ENCODE assay signal across 17 cellular contexts in the genomic region with DNA sequence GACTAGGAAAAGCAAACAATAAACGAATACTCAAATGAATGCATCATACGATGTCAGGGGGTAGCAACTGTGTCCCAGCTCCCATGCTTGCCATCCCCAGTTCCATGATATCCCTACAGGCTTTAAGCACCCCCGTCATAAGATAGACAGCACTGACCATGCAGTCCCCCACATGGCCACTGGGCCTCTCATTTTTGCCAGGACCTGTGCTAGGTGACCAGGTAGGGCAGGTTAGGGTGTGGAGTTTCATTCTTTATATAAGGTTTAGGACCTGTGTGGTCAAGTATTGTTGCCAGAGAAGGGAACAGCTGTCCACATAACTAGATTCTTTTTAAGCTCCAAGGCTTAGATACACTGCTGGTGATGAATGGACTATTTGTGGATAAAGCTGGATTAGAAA. TPM values are rescaled to one million over a fixed set of nuclear protein-coding genes. Genes with fewer than 3 reads are reported as not detected.
DNase-seq lines count a peak whose midpoint lies in the region; ATAC-seq and TF ChIP-seq lines count a peak whose summit lies in the region.
"Had no signal": no experiment of that assay in that cellular context is flagged by ENCODE, and none has a peak within 500 bp of the region (broad histone marks: within the 10 kb centered on the region; RNA-seq: fewer than 3 reads in every experiment).

No MANE protein-coding gene starts in this region.

- CTCF ChIA-PET in mammary epithelial cell (lab: Charles Lee; ENCODE audit: low non-redundant PET): no interaction called here

- no peak overlapping the region for H3K4me2 ChIP-seq in DND-41 (ENCODE audit: insufficient read depth, low read length)
- H3K4me2 ChIP-seq in mammary epithelial cell (ENCODE audit: insufficient read depth, low read depth, low read length): no peak overlapping the region

- in situ Hi-C loops in mammary epithelial cell (cut with MboI; ENCODE audit: low sequenced_read_pairs in 2 of 2): no loop called here

- H3K9me3 ChIP-seq in DND-41 (ENCODE audit: insufficient read depth, low read length, severe bottlenecking) (no peaks in the 10 kb centered on the region), mammary epithelial cell (replicated peaks; ENCODE audit: insufficient read depth, low read length) (no peaks in the 10 kb centered on the region)
- H3K9me3 ChIP-seq: Caco-2, esophagus squamous epithelium had no signal

- H4K20me1 ChIP-seq in DND-41 (ENCODE audit: insufficient read depth, low read length): no peaks in the 10 kb centered on the region
- no peaks in the 10 kb centered on the region for H4K20me1 ChIP-seq in mammary epithelial cell (ENCODE audit: insufficient read depth, low read length)

- intact Hi-C loops in mammary epithelial cell (cut with micrococcal nuclease): no loop called here

- TF ChIP-seq CTCF in DND-41 (IDR thresholded peaks at IDR 0.05; ENCODE audit: borderline replicate concordance, extremely low read depth, low read length, poor library complexity, severe bottlenecking) (peak; percentile 26), mammary epithelial cell (conservative IDR thresholded peaks at IDR 0.05 in 1 of 2, IDR thresholded peaks at IDR 0.05 in 1 of 2; ENCODE audit: extremely low read depth in 1 of 2, insufficient read depth in 1 of 2, low read depth in 1 of 2, low read length in 2 of 2) (peak; percentile 25 to 53), neural crest cell (conservative IDR thresholded peaks at IDR 0.05) (peak; percentile 48)

- dilution Hi-C loops in mammary epithelial cell (cut with HindIII; ENCODE audit: low sequenced_read_pairs): no loop called here

- no peaks in the 10 kb centered on the region for H3K36me3 ChIP-seq in DND-41 (ENCODE audit: insufficient read depth, low read length)
- no peaks in the 10 kb centered on the region for H3K36me3 ChIP-seq in mammary epithelial cell (ENCODE audit: insufficient read depth, low read length)
- H3K36me3 ChIP-seq: esophagus squamous epithelium had no signal

- H3K9me3 Mint-ChIP-seq in neural crest cell: no peaks in the 10 kb centered on the region
- H3K9me3 Mint-ChIP-seq: immature natural killer cell had no signal

- H3K4me3 ChIP-seq in DND-41 (ENCODE audit: low read depth in 1 of 2, low read length in 2 of 2): no peak overlapping the region
- no peak overlapping the region for H3K4me3 ChIP-seq in mammary epithelial cell (replicated peaks in 1 of 3; ENCODE audit: insufficient read depth in 1 of 3, low read depth in 2 of 3, low read length in 3 of 3)
- H3K4me3 ChIP-seq: esophagus squamous epithelium had no signal

- ATAC-seq in DND-41 (ENCODE audit: insufficient read depth, low read depth): no peak
- no peak for ATAC-seq in HG03354 (IDR thresholded peaks at IDR 0.05; ENCODE audit: poor library complexity, severe bottlenecking, unreplicated experiment)
- no peak for ATAC-seq in GM21367 (IDR thresholded peaks at IDR 0.05; ENCODE audit: unreplicated experiment)

- H3K27me3 Mint-ChIP-seq in neural crest cell (ENCODE audit: low read depth): no peaks in the 10 kb centered on the region

- peaks cover 7% of the 10 kb centered on the region for H3K4me1 Mint-ChIP-seq in neural crest cell
- H3K4me1 Mint-ChIP-seq: immature natural killer cell had no signal

- no peaks in the 10 kb centered on the region for H3K79me2 ChIP-seq in DND-41 (ENCODE audit: insufficient read depth, low read length)
- H3K79me2 ChIP-seq in mammary epithelial cell (ENCODE audit: insufficient read depth, low read length): no peaks in the 10 kb centered on the region

- no peak overlapping the region for H3K27ac Mint-ChIP-seq in neural crest cell (ENCODE audit: unreplicated experiment)
- H3K27ac Mint-ChIP-seq: immature natural killer cell had no signal

- DNase-seq in DND-41 (no peak), HuH-7.5 (ENCODE audit: low spot score) (peak; percentile 40), mammary epithelial cell (peak; percentile 5), neural crest cell (ENCODE audit: low read depth, low spot score) (no peak), AML-193 (lab: John Stamatoyannopoulos, UW) (no peak)
- DNase-seq in activated CD8-positive, alpha-beta memory T cell treated with anti-CD3 and anti-CD28 coated beads, Interleukin-2, amount 50 U/mL, for 4 hours: no peak
- DNase-seq: activated gamma-delta T cell, esophagus squamous epithelium, immature natural killer cell, Karpas-422, NCI-H2107, OCI-M1 had no signal

- H3K4me3 Mint-ChIP-seq in neural crest cell: no peak overlapping the region
- H3K4me3 Mint-ChIP-seq: immature natural killer cell had no signal

- no peak overlapping the region for H3K9ac ChIP-seq in DND-41 (ENCODE audit: low read depth, low read length)
- no peak overlapping the region for H3K9ac ChIP-seq in mammary epithelial cell (ENCODE audit: insufficient read depth, low read length)

- H3K27ac ChIP-seq in DND-41 (ENCODE audit: low read length): no peak overlapping the region
- H3K27ac ChIP-seq in mammary epithelial cell (ENCODE audit: insufficient read depth, low read depth, low read length): no peak overlapping the region
- H3K27ac ChIP-seq: esophagus squamous epithelium had no signal

- no TSS peak for BruUV-seq in mammary epithelial cell (replicated peaks; lab: Mats Ljungman, UMichigan)

- no peak overlapping the region for H2AFZ ChIP-seq in DND-41 (ENCODE audit: low read depth, low read length)
- no peak overlapping the region for H2AFZ ChIP-seq in mammary epithelial cell (ENCODE audit: low read depth, low read length)

- H3K4me1 ChIP-seq in DND-41 (ENCODE audit: insufficient read depth, low read length): no peaks in the 10 kb centered on the region
- no peaks in the 10 kb centered on the region for H3K4me1 ChIP-seq in mammary epithelial cell (ENCODE audit: insufficient read depth, low read length)
- H3K4me1 ChIP-seq: esophagus squamous epithelium had no signal

- no peaks in the 10 kb centered on the region for H3K36me3 Mint-ChIP-seq in neural crest cell (ENCODE audit: low read depth)
- H3K36me3 Mint-ChIP-seq: immature natural killer cell had no signal

- H3K27me3 ChIP-seq in DND-41 (ENCODE audit: insufficient read depth, low read length, poor library complexity): no peaks in the 10 kb centered on the region
- H3K27me3 ChIP-seq in mammary epithelial cell (ENCODE audit: insufficient read depth, low read length): no peaks in the 10 kb centered on the region
- H3K27me3 ChIP-seq: esophagus squamous epithelium had no signal

- WGBS in mammary epithelial cell (ENCODE audit: low coverage, missing lambda C conversion rate): 93% methylated on average over 3 of the region's 3 CpGs

RNA-seq across cellular contexts. Expression of a gene that starts 9.7 kb away (rescaled TPM):
- not detected for total RNA-seq in mammary epithelial cell
- not detected for polyA plus RNA-seq in mammary epithelial cell
- not detected for polyA minus RNA-seq in mammary epithelial cell
- total RNA-seq in neural crest cell: 0.09 TPM in 1 of 2 replicates, not detected in the other
- total RNA-seq: Caco-2, cerebellum, renal cortical epithelial cell had no signal
- polyA plus RNA-seq: immature natural killer cell had no signal

RNA-seq across cellular contexts. Expression of a gene that starts 48.3 kb away (rescaled TPM):
- 10 to 100 TPM; 16.1 to 21.3 TPM for total RNA-seq in mammary epithelial cell
- polyA plus RNA-seq in mammary epithelial cell: 7.4 TPM
- polyA minus RNA-seq in mammary epithelial cell: not detected
- 3.3 and 3.5 TPM in 2 replicates for total RNA-seq in neural crest cell

Comparison
In these comparisons a context has a peak if more than half of its experiments do, and no peak if none do; other contexts are left out.
1. DNase-seq: peak in HuH-7.5 (single experiment) and mammary epithelial cell (single experiment); none in DND-41 (single experiment), neural crest cell (single experiment), activated CD8-positive, alpha-beta memory T cell treated with anti-CD3 and anti-CD28 coated beads, Interleukin-2, amount 50 U/mL, for 4 hours (single experiment) and AML-193 (0 of 2).
2. Peak in every context shown above with its lines, with median percentiles within 50 percentile points of each other: CTCF ChIP-seq.